7 cellular contexts compared by ENCODE assay signal in genomic region chr6:90297124-90297865, GRCh38. TPM values are rescaled to one million over a fixed set of nuclear protein-coding genes. Genes with fewer than 3 reads are reported as not detected.
DNase-seq lines count a peak whose midpoint lies in the region.

No MANE protein-coding gene starts in this region.

- peaks cover 47% of the 10 kb centered on the region for H3K4me1 Mint-ChIP-seq in activated naive CD8-positive, alpha-beta T cell (ENCODE audit: low read depth)

- H3K9me3 ChIP-seq in HUES64 (ENCODE audit: insufficient read depth, low read depth, low read length) (no peaks in the 10 kb centered on the region), stomach smooth muscle (ENCODE audit: control insufficient read depth in 2 of 2, low read length in 2 of 2) (no peaks in the 10 kb centered on the region)

- no peaks in the 10 kb centered on the region for H3K36me3 ChIP-seq in HUES64 (ENCODE audit: insufficient read depth, low read length)
- no peaks in the 10 kb centered on the region for H3K36me3 ChIP-seq in stomach smooth muscle (ENCODE audit: control insufficient read depth in 2 of 2, insufficient read depth in 2 of 2, low read length in 2 of 2)

- H3K4me3 ChIP-seq in HUES64 (ENCODE audit: low read length) (peak overlapping the region; percentile 76), stomach smooth muscle (ENCODE audit: low read length in 2 of 2) (peak overlapping the region; percentile 26 to 74)

- H3K4me1 ChIP-seq in HUES64 (ENCODE audit: insufficient read depth, low read length), result peaks cover 24% of the 10 kb centered on the region
- H3K4me1 ChIP-seq in stomach smooth muscle (ENCODE audit: control insufficient read depth, insufficient read depth, low read length), result peaks cover 16% of the 10 kb centered on the region

- peak; percentile 20 for DNase-seq in inferior parietal cortex (ENCODE audit: extremely low spot score)
- no peak for DNase-seq in A172 (ENCODE audit: low spot score)
- no peak for DNase-seq in NCI-H345 treated with DMSO at 0.1 percent for 48 hours (lab: John Stamatoyannopoulos, UW; ENCODE audit: unreplicated experiment)
- no peak for DNase-seq in NCI-H2227 (lab: John Stamatoyannopoulos, UW; ENCODE audit: unreplicated experiment)

- no peaks in the 10 kb centered on the region for H3K9me3 Mint-ChIP-seq in activated naive CD8-positive, alpha-beta T cell (ENCODE audit: low read depth)

- H3K27ac ChIP-seq in HUES64 (ENCODE audit: low read depth, low read length) (peak overlapping the region; percentile 76), stomach smooth muscle (ENCODE audit: low read length) (peak overlapping the region; percentile 11)

- no peaks in the 10 kb centered on the region for H3K27me3 Mint-ChIP-seq in activated naive CD8-positive, alpha-beta T cell

- H3K36me3 Mint-ChIP-seq in activated naive CD8-positive, alpha-beta T cell, result peaks cover 9% of the 10 kb centered on the region

- peak overlapping the region; percentile 89 for H3K9ac ChIP-seq in HUES64 (ENCODE audit: low read depth, low read length)
- peak overlapping the region in 1 of 2 donors; percentile 46 for H3K9ac ChIP-seq in stomach smooth muscle (ENCODE audit: low read length in 2 of 2)

- H3K27me3 ChIP-seq in HUES64 (ENCODE audit: insufficient read depth, low read length) (peaks cover 37% of the 10 kb centered on the region), stomach smooth muscle (ENCODE audit: control insufficient read depth in 1 of 2, insufficient read depth in 2 of 2, low read length in 2 of 2) (peaks cover 13 to 26% of the 10 kb centered on the region in 2 donors)

- peak overlapping the region; percentile 74 for H3K27ac Mint-ChIP-seq in activated naive CD8-positive, alpha-beta T cell

- peak overlapping the region; percentile 74 for H3K4me3 Mint-ChIP-seq in activated naive CD8-positive, alpha-beta T cell

- WGBS in HUES64, result 9% methylated on average over 30 of the region's 30 CpGs

RNA-seq across cellular contexts. Expression of gene BACH2, which starts 0.7 kb away (rescaled TPM):
- polyA plus RNA-seq in HUES64 (2013, experiment 1 of 2), result 2.5 TPM
- 2.9 TPM for polyA plus RNA-seq in HUES64 (2013, experiment 2 of 2)
- 0.03 and 0.65 TPM in 2 replicates for total RNA-seq in A172 (2014; rRNA removed; shearing (Covaris generic))
